Comparison of ENCODE assay signal across 25 cellular contexts in genomic region chr4:138773321-138773720, GRCh38.
"Had no signal": no experiment of that assay in that cellular context is flagged by ENCODE, and none has a peak within 500 bp of the region (broad histone marks: within the 10 kb centered on the region; RNA-seq: fewer than 3 reads in every experiment).

No MANE protein-coding gene starts in this region.

- H3K9me3 ChIP-seq: ascending aorta had no signal

- H3K36me3 ChIP-seq: ascending aorta, cardiac muscle cell had no signal

- H3K4me1 ChIP-seq: ascending aorta had no signal

- ATAC-seq: activated CD8-positive, alpha-beta T cell treated with anti-CD3 and anti-CD28 coated beads, Interleukin-2, amount 10 ng/mL, durations not matched to agents 7 days and 5 days had no signal

- H3K27me3 ChIP-seq: ascending aorta, cardiac muscle cell had no signal

- H3K4me3 ChIP-seq: ascending aorta, cardiac muscle cell, coronary artery, SK-N-MC had no signal

- FAIRE-seq: TTC549 had no signal

- DNase-seq: activated CD4-positive, alpha-beta T cell treated with anti-CD3 and anti-CD28 coated beads, Interleukin-2, amount 10 ng/mL, durations not matched to agents 24 days and 14 days; activated CD4-positive, alpha-beta T cell treated with anti-CD3 and anti-CD28 coated beads, Interleukin-2, amount 50 U/mL, for 48 hours; activated CD8-positive, alpha-beta T cell treated with anti-CD3 and anti-CD28 coated beads, Interleukin-2, amount 10 ng/mL, durations not matched to agents 7 days and 5 days; activated gamma-delta T cell; activated naive CD4-positive, alpha-beta T cell treated with Interleukin-2 at 50 U/mL for 16 hours; activated naive CD8-positive, alpha-beta T cell treated with anti-CD3 and anti-CD28 coated beads, Interleukin-2, amount 10 ng/mL, durations not matched to agents 7 days and 5 days; activated T-cell treated with anti-CD3 and anti-CD28 coated beads, Interleukin-2, amount 50 U/mL, for 24 hours; amygdala; Karpas-422; KBM-7; NCI-H1048; NCI-H1105 treated with DMSO at 0.1 percent for 48 hours; NCI-H1436; NCI-H1694; NCI-H2029; NCI-H510A; NCI-H526; NK-92 treated with Interleukin-12 subunit alpha and Interleukin-12 subunit beta, amount 100 ng/mL, for 24 hours; Right ventricle myocardium superior; T1000 had no signal

- H3K27ac ChIP-seq: ascending aorta, cardiac muscle cell, coronary artery, SK-N-MC had no signal
